ENCODE assay signal across 12 cellular contexts in the genomic region with DNA sequence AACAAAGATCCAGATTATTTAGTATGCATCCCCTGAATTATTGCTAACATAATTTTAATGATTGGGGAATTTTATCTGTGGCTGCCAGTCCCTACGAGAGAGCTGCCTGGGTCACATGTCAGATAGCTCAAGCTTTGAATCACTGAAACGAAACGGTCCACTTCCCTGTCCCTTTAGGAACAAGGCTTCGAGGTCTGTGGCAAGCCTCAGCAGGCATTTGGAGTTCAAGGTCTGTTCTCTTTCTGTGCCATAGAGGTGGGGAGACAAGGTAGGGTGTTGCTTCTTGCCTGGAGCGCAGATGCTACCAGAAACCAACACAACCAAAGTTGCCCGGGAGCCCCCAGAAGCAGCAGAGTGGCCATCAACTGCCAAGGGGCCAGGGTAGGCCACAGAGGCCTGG. TPM values are rescaled to one million over a fixed set of nuclear protein-coding genes. Genes with fewer than 3 reads are reported as not detected.
DNase-seq lines count a peak whose midpoint lies in the region; ATAC-seq, FAIRE-seq and TF ChIP-seq lines count a peak whose summit lies in the region.
"Had no signal": no experiment of that assay in that cellular context is flagged by ENCODE, and none has a peak within 500 bp of the region (broad histone marks: within the 10 kb centered on the region; RNA-seq: fewer than 3 reads in every experiment).

No MANE protein-coding gene starts in this region.

- H3K27me3 Mint-ChIP-seq in CD14-positive monocyte (ENCODE audit: low read depth in 3 of 3): no peaks in the 10 kb centered on the region

- H2AFZ ChIP-seq in GM12878 (ENCODE audit: control insufficient read depth, low read depth, low read length): no peak overlapping the region

- no peak for TF ChIP-seq RAD21 in GM12878 (IDR thresholded peaks at IDR 0.05; ENCODE audit: insufficient read depth, low read depth, low read length)

- no peaks in the 10 kb centered on the region for H3K79me2 ChIP-seq in GM12878 (ENCODE audit: control insufficient read depth, insufficient read depth, low read length)

- H3K4me1 Mint-ChIP-seq in CD14-positive monocyte: peaks cover 75% of the 10 kb centered on the region

- no peak for FAIRE-seq in GM12891 (lab: Jason Lieb, UNC)
- FAIRE-seq in GM12878 (lab: Jason Lieb, UNC): no peak
- FAIRE-seq: astrocyte had no signal

- H3K4me1 ChIP-seq in GM12878 (ENCODE audit: control insufficient read depth, insufficient read depth, low read length): peaks cover 4% of the 10 kb centered on the region

- POLR2A ChIA-PET in GM12878 (lab: Charles Lee): interaction anchor here (0.7 to 1.4 kb wide), 3 partner anchors 18 to 32 kb away, joined by 3 to 9 read pairs (median 3); no protein-coding TSS in a partner anchor

- intact Hi-C loops in CD14-positive monocyte (cut with micrococcal nuclease): no loop called here
- intact Hi-C loops in GM12878 (cut with micrococcal nuclease; ENCODE audit: unreplicated experiment): no loop called here
- intact Hi-C loops in lower leg skin (cut with DNase I; ENCODE audit: low total_unique reads): no loop called here

- BruUV-seq in GM12878 (replicated peaks; lab: Mats Ljungman, UMichigan): no TSS peak

- TF ChIP-seq POLR2A in GM12891 (IDR thresholded peaks at IDR 0.05; ENCODE audit: low read depth, low read length): no peak
- no peak for TF ChIP-seq POLR2A in GM12878 (IDR thresholded peaks at IDR 0.05; ENCODE audit: low read depth, low read length)
- TF ChIP-seq POLR2A in lower leg skin (IDR thresholded peaks at IDR 0.05): no peak

- WGBS in GM12878 (ENCODE audit: insufficient coverage, insufficient replicate concordance, low lambda C conversion rate, missing lambda C conversion rate): 40% methylated on average over 6 of the region's 6 CpGs
- 33% methylated on average over 6 of the region's 6 CpGs for WGBS in lower leg skin, 2 donors

- H3K9me3 ChIP-seq in GM12878 (replicated peaks; ENCODE audit: control insufficient read depth, insufficient read depth, low read length): no peaks in the 10 kb centered on the region

- in situ Hi-C loops in GM12878 (cut with MboI): no loop called here

- no peak overlapping the region for H3K4me3 Mint-ChIP-seq in CD14-positive monocyte

- TF ChIP-seq CTCF in CD14-positive monocyte (IDR thresholded peaks at IDR 0.05) (no peak), GM12878 (IDR thresholded peaks at IDR 0.05 in 2 of 3, conservative IDR thresholded peaks at IDR 0.05 in 1 of 3; ENCODE audit: control insufficient read depth in 2 of 3, extremely low read depth in 1 of 3, insufficient read depth in 1 of 3, low read depth in 3 of 3, low read length in 3 of 3) (no peak), lower leg skin (IDR thresholded peaks at IDR 0.05) (no peak)

- peaks cover 0 to 2% (median 0%) of the 10 kb centered on the region in 7 donors for H3K9me3 Mint-ChIP-seq in CD14-positive monocyte

- no peaks in the 10 kb centered on the region for H4K20me1 ChIP-seq in GM12878 (ENCODE audit: control insufficient read depth, insufficient read depth)

- H3K36me3 ChIP-seq in GM12878 (ENCODE audit: control insufficient read depth in 2 of 2, insufficient read depth in 2 of 2, low read length in 1 of 2): no peaks in the 10 kb centered on the region; a peak in 2 of 4 replicates

- CTCF ChIA-PET in GM12878 (lab: Yijun Ruan, JAX): interaction anchor here (0.6 to 1.3 kb wide), 3 partner anchors 18 to 733 kb away, joined by 3 to 4 read pairs (median 3); no protein-coding TSS in a partner anchor

- SMC1A ChIA-PET in GM12878 (lab: Charles Lee; ENCODE audit: uncharacterized antibody, unreplicated experiment): interaction anchor here (0.6 to 1.3 kb wide), 5 partner anchors 19 to 305 kb away, joined by 3 to 4 read pairs (median 3); no protein-coding TSS in a partner anchor

- RAD21 ChIA-PET in GM12878 (lab: Charles Lee; ENCODE audit: unreplicated experiment): interaction anchor here (0.6 to 2.0 kb wide), 5 partner anchors 16 to 413 kb away, joined by 3 to 8 read pairs (median 3); no protein-coding TSS in a partner anchor

- H3K27ac Mint-ChIP-seq in CD14-positive monocyte: peak overlapping the region in 6 of 7 donors; percentile 31 to 79 (median 58)

- H3K27ac ChIP-seq in GM12878 (ENCODE audit: control insufficient read depth, insufficient read depth): no peak overlapping the region

- DNase-seq in CD14-positive monocyte (ENCODE audit: low spot score) (no peak), GM12891 (ENCODE audit: insufficient read length, low spot score) (no peak), GM12878 (ENCODE audit: low read depth, low spot score) (no peak), medulla oblongata (ENCODE audit: extremely low spot score) (peak; percentile 70), lower leg skin (ENCODE audit: low spot score in 2 of 2) (no peak), NCI-H1930 (lab: John Stamatoyannopoulos, UW) (no peak)
- DNase-seq: effector CD8-positive, alpha-beta T cell; left cardiac atrium; NCI-H1436; NCI-H524 had no signal

- peaks cover 29 to 37% of the 10 kb centered on the region in 2 donors for H3K36me3 Mint-ChIP-seq in CD14-positive monocyte

- H3K4me3 ChIP-seq in GM12878 (no peak overlapping the region), lower leg skin (ENCODE audit: low read depth, poor library complexity, severe bottlenecking) (no peak overlapping the region)

- H3K9ac ChIP-seq in GM12878 (ENCODE audit: control insufficient read depth, insufficient read depth, low read length): no peak overlapping the region

- no peaks in the 10 kb centered on the region; a peak in 1 of 4 replicates for H3K27me3 ChIP-seq in GM12878 (replicated peaks in 1 of 2; ENCODE audit: control insufficient read depth in 2 of 2, insufficient read depth in 2 of 2, low read length in 1 of 2)

- TF ChIP-seq EP300 in GM12878 (IDR thresholded peaks at IDR 0.05; ENCODE audit: borderline replicate concordance in 1 of 2, control insufficient read depth in 1 of 2, low read depth in 2 of 2, low read length in 2 of 2): no peak

- peak; percentile 31 for ATAC-seq in GM12878
- no peak for ATAC-seq in GM21367 (IDR thresholded peaks at IDR 0.05; ENCODE audit: unreplicated experiment)
- ATAC-seq: left cardiac atrium had no signal

- H3K4me2 ChIP-seq in GM12878 (ENCODE audit: control insufficient read depth, insufficient read depth): no peak overlapping the region

TF ChIP-seq in GM12891, 5 proteins besides CTCF, POLR2A, EP300 and RAD21:
- no peak for TF ChIP-seq POLR2AphosphoS5 (IDR thresholded peaks at IDR 0.05; ENCODE audit: low read depth, low read length)
- TF ChIP-seq SPI1 (IDR thresholded peaks at IDR 0.05; ENCODE audit: low read depth, low read length): peak; percentile 10; the same call in 1 of the 2 replicates
- TF ChIP-seq PAX5 (IDR thresholded peaks at IDR 0.05; ENCODE audit: insufficient read depth, low read length, severe bottlenecking): no peak

TF ChIP-seq in GM12878, 131 proteins besides CTCF, POLR2A, EP300 and RAD21 (continues in another document):
- no peak for TF ChIP-seq SUZ12 (IDR thresholded peaks at IDR 0.05; ENCODE audit: unreplicated experiment)
- TF ChIP-seq MTA2 (IDR thresholded peaks at IDR 0.05; ENCODE audit: low read depth): 0 out of 2 replicates have a peak, but pooled peaks have one; percentile 17
- TF ChIP-seq, protein P1, sequence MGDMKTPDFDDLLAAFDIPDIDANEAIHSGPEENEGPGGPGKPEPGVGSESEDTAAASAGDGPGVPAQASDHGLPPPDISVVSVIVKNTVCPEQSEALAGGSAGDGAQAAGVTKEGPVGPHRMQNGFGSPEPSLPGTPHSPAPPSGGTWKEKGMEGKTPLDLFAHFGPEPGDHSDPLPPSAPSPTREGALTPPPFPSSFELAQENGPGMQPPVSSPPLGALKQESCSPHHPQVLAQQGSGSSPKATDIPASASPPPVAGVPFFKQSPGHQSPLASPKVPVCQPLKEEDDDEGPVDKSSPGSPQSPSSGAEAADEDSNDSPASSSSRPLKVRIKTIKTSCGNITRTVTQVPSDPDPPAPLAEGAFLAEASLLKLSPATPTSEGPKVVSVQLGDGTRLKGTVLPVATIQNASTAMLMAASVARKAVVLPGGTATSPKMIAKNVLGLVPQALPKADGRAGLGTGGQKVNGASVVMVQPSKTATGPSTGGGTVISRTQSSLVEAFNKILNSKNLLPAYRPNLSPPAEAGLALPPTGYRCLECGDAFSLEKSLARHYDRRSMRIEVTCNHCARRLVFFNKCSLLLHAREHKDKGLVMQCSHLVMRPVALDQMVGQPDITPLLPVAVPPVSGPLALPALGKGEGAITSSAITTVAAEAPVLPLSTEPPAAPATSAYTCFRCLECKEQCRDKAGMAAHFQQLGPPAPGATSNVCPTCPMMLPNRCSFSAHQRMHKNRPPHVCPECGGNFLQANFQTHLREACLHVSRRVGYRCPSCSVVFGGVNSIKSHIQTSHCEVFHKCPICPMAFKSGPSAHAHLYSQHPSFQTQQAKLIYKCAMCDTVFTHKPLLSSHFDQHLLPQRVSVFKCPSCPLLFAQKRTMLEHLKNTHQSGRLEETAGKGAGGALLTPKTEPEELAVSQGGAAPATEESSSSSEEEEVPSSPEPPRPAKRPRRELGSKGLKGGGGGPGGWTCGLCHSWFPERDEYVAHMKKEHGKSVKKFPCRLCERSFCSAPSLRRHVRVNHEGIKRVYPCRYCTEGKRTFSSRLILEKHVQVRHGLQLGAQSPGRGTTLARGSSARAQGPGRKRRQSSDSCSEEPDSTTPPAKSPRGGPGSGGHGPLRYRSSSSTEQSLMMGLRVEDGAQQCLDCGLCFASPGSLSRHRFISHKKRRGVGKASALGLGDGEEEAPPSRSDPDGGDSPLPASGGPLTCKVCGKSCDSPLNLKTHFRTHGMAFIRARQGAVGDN (IDR thresholded peaks at IDR 0.05): 0 out of 2 replicates have a peak, but pooled peaks have one; percentile 22

RNA-seq across cellular contexts. Expression of a gene that starts 13.9 kb away (rescaled TPM):
- polyA plus RNA-seq in CD14-positive monocyte: not detected
- not detected for polyA plus RNA-seq in GM12891 (2012; ENCODE audit: low read depth, missing spikeins)
- 1.2 TPM in 2 replicates for total RNA-seq in GM12878 (2013; cell fraction: nucleolus; rRNA removed)
- total RNA-seq in GM12878 (2014; rRNA removed): 0.05 and 0.06 TPM in 2 replicates
- total RNA-seq in GM12878 (2014; rRNA removed; fragmentation: Illumina TruSeq; extraction: Trizol): not detected in 2 replicates
- 0.13 and 0.19 TPM in 2 replicates for total RNA-seq in GM12878 (2021)
- polyA plus RNA-seq in GM12878 (2011; ENCODE audit: low read depth): 0.07 TPM
- polyA plus RNA-seq in GM12878 (2011; rRNA removed): 0.14 TPM in 2 replicates
- 0.08 and 0.09 TPM in 2 replicates for polyA plus RNA-seq in GM12878 (2011; cell fraction: cytosol; rRNA removed)
- 0.61 and 0.67 TPM in 2 replicates for polyA plus RNA-seq in GM12878 (2011; cell fraction: nucleus; rRNA removed)
- 0.05 and 0.13 TPM in 2 replicates for polyA plus RNA-seq in GM12878 (2012)
- polyA plus RNA-seq in GM12878 (2014; fragmentation: Illumina TruSeq; extraction: Trizol): not detected in 2 replicates
- not detected for polyA plus RNA-seq in GM12878 (2014; fragmentation: Nextera tagmentation; extraction: Ambion mirVana)
- polyA plus RNA-seq in GM12878 (2014; rRNA removed): 0.04 TPM in 1 of 2 replicates, not detected in the other
- under 1 TPM in 1 of 2 experiments, not detected in 1; 0.21 TPM for polyA plus RNA-seq in GM12878 (2016; fragmentation: Nextera tagmentation; extraction: Ambion mirVana)
- polyA minus RNA-seq in GM12878 (2011; rRNA and poly(A)+ RNA removed): 0.29 and 0.52 TPM in 2 replicates
- polyA minus RNA-seq in GM12878 (2011; cell fraction: cytosol; rRNA and poly(A)+ RNA removed): 0.67 TPM in 1 of 2 replicates, not detected in the other
- 0.85 and 0.86 TPM in 2 replicates for polyA minus RNA-seq in GM12878 (2011; cell fraction: nucleus; rRNA and poly(A)+ RNA removed)
- under 1 TPM in 1 of 4 donors, not detected in 3; 0.13 TPM for total RNA-seq in lower leg skin
